20 cellular contexts compared by ENCODE assay signal in genomic region chr1:31031330-31032143, GRCh38. TPM values are rescaled to one million over a fixed set of nuclear protein-coding genes. Genes with fewer than 3 reads are reported as not detected.
DNase-seq lines count a peak whose midpoint lies in the region; FAIRE-seq and TF ChIP-seq lines count a peak whose summit lies in the region.
"Had no signal": no experiment of that assay in that cellular context is flagged by ENCODE, and none has a peak within 500 bp of the region (broad histone marks: within the 10 kb centered on the region; RNA-seq: fewer than 3 reads in every experiment).

No MANE protein-coding gene starts in this region.

- H2BK5ac ChIP-seq in H1 (ENCODE audit: low read depth, low read length) = no peak overlapping the region

- no TSS peak for BruUV-seq in MCF 10A (replicated peaks; lab: Mats Ljungman, UMichigan)

- no peak for TF ChIP-seq RAD21 in H1 (IDR thresholded peaks at IDR 0.05 in 1 of 2, conservative IDR thresholded peaks at IDR 0.05 in 1 of 2; ENCODE audit: low read depth in 2 of 2, low read length in 2 of 2)

- H3K18ac ChIP-seq in H1 (ENCODE audit: extremely low read depth, low read length) = no peak overlapping the region

- H4K20me1 ChIP-seq in H1 (replicated peaks in 1 of 2; ENCODE audit: control insufficient read depth in 1 of 2, insufficient read depth in 2 of 2, low read length in 2 of 2) = peaks cover 19 to 35% of the 10 kb centered on the region in 2 experiments
- H4K20me1 ChIP-seq in smooth muscle cell (ENCODE audit: low read depth) = peaks cover 100% of the 10 kb centered on the region

- H2AFZ ChIP-seq in H1 (ENCODE audit: low read length) (no peak overlapping the region), smooth muscle cell (ENCODE audit: low read depth) (no peak overlapping the region)

- TF ChIP-seq EP300 in H1 (IDR thresholded peaks at IDR 0.05; ENCODE audit: borderline replicate concordance in 1 of 2, low read depth in 2 of 2, low read length in 2 of 2) = no peak

- H3K9me3 ChIP-seq in breast epithelium = no peaks in the 10 kb centered on the region
- H3K9me3 ChIP-seq in H1 (ENCODE audit: insufficient read depth in 2 of 2, low read depth in 1 of 2, low read length in 1 of 2) = no peaks in the 10 kb centered on the region
- no peaks in the 10 kb centered on the region for H3K9me3 ChIP-seq in smooth muscle cell (replicated peaks; ENCODE audit: low read depth)
- H3K9me3 ChIP-seq: left ventricle myocardium inferior, pancreas, sigmoid colon, vagina had no signal

- H3K36me3 ChIP-seq in breast epithelium (no peaks in the 10 kb centered on the region), H1 (ENCODE audit: control insufficient read depth in 2 of 4, insufficient read depth in 4 of 4, low read length in 3 of 4) (peaks cover 0 to 20% (median 2%) of the 10 kb centered on the region in 4 experiments; a peak in 2 of 8 replicates), smooth muscle cell (ENCODE audit: low read depth) (no peaks in the 10 kb centered on the region)
- H3K36me3 ChIP-seq: left ventricle myocardium inferior, pancreas, sigmoid colon, vagina had no signal

- H3K4ac ChIP-seq in H1 (replicated peaks; ENCODE audit: insufficient read length, low read depth, low read length) = no peak overlapping the region

- H4K91ac ChIP-seq in H1 (replicated peaks; ENCODE audit: insufficient read length, low read length) = no peak overlapping the region

- no peak for FAIRE-seq in H1 (lab: Jason Lieb, UNC)
- FAIRE-seq: colon, endothelial cell of umbilical vein, pancreas had no signal

- 36% methylated on average over 5 of the region's 5 CpGs; no CpG with 5 or more reads in 1 of the 2 experiments for WGBS in H1 (ENCODE audit: extremely low coverage in 1 of 2, insufficient coverage in 1 of 2, insufficient read length in 1 of 2, insufficient replicate concordance in 2 of 2, low coverage in 1 of 2, low lambda C conversion rate in 2 of 2, missing lambda C conversion rate in 1 of 2), 2 experiments
- 72% methylated on average over 5 of the region's 5 CpGs for WGBS in smooth muscle cell (ENCODE audit: low lambda C conversion rate)

- H3K4me3 ChIP-seq in breast epithelium (no peak overlapping the region), H1 (ENCODE audit: extremely low read depth in 1 of 4, insufficient read depth in 2 of 4, low read depth in 3 of 4, low read length in 4 of 4) (peak overlapping the region in 1 of 4 experiments; percentile 17; a peak in 1 of 8 replicates), smooth muscle cell (no peak overlapping the region)
- H3K4me3 ChIP-seq: left ventricle myocardium inferior, pancreas, sigmoid colon, vagina had no signal

- H3K4me1 Mint-ChIP-seq in MCF 10A (ENCODE audit: insufficient read depth, unreplicated experiment) (peaks cover 49% of the 10 kb centered on the region), HFFc6 (ENCODE audit: low read depth) (peaks cover 78% of the 10 kb centered on the region)

- H3K23me2 ChIP-seq in H1 (ENCODE audit: low read depth, low read length) = no peaks in the 10 kb centered on the region

- POLR2A ChIA-PET in MCF 10A (lab: Yijun Ruan, JAX) (interaction anchor here (0.8 to 0.9 kb wide), 2 partner anchors 11 to 14 kb away, joined by 3 to 4 read pairs; no protein-coding TSS in a partner anchor), H1 (lab: Charles Lee; ENCODE audit: partially characterized antibody) (interaction anchor here (0.9 to 1.8 kb wide), 4 partner anchors 10 to 63 kb away, joined by 3 to 5 read pairs (median 3); partner anchors contain the start of gene PUM1)

- H3K27me3 Mint-ChIP-seq in MCF 10A (ENCODE audit: insufficient read depth, unreplicated experiment) (no peaks in the 10 kb centered on the region), HFFc6 (ENCODE audit: insufficient read depth) (peaks cover 1% of the 10 kb centered on the region; the same call in 1 of the 2 replicates)

- no peak overlapping the region for H3K4me3 Mint-ChIP-seq in MCF 10A (ENCODE audit: unreplicated experiment)
- H3K4me3 Mint-ChIP-seq in HFFc6 = no peak overlapping the region
- H3K4me3 Mint-ChIP-seq: T-helper 1 cell treated with Interleukin-12 subunit alpha and Interleukin-12 subunit beta and Interleukin-4 antibody, amounts not matched to agents 30 μg/mL and 1 μg/mL, for 36 hours had no signal

- no peaks in the 10 kb centered on the region for H3F3A ChIP-seq in smooth muscle cell (ENCODE audit: low read depth)

- H3K9me3 Mint-ChIP-seq in MCF 10A (ENCODE audit: unreplicated experiment) (no peaks in the 10 kb centered on the region), HFFc6 (no peaks in the 10 kb centered on the region)
- H3K9me3 Mint-ChIP-seq: T-helper 1 cell treated with Interleukin-12 subunit alpha and Interleukin-12 subunit beta and Interleukin-4 antibody, amounts not matched to agents 30 μg/mL and 1 μg/mL, for 36 hours had no signal

- peaks cover 62% of the 10 kb centered on the region for H3K36me3 Mint-ChIP-seq in MCF 10A (ENCODE audit: insufficient read depth, unreplicated experiment)
- peaks cover 23% of the 10 kb centered on the region for H3K36me3 Mint-ChIP-seq in HFFc6 (ENCODE audit: low read depth)

- peaks cover 5% of the 10 kb centered on the region for H3K79me1 ChIP-seq in H1 (ENCODE audit: low read depth, low read length)

- no peak overlapping the region for H2AK5ac ChIP-seq in H1 (ENCODE audit: low read depth, low read length)

- H4K5ac ChIP-seq in H1 (ENCODE audit: insufficient read length, low read depth, low read length) = no peak overlapping the region

- peaks cover 4 to 8% of the 10 kb centered on the region in 2 donors for H3K4me1 ChIP-seq in breast epithelium
- H3K4me1 ChIP-seq in H1 (replicated peaks in 1 of 4; ENCODE audit: control insufficient read depth in 3 of 4, insufficient read depth in 4 of 4, low read length in 3 of 4) = peaks cover 0 to 9% (median 2%) of the 10 kb centered on the region in 4 experiments; a peak in 2 of 7 replicates
- H3K4me1 ChIP-seq in smooth muscle cell (ENCODE audit: low read depth) = peaks cover 5% of the 10 kb centered on the region

- no peak overlapping the region for H3K14ac ChIP-seq in H1 (ENCODE audit: insufficient read length)

- H3K27ac Mint-ChIP-seq in MCF 10A (ENCODE audit: low read depth, unreplicated experiment) (peak overlapping the region; percentile 12), HFFc6 (peak overlapping the region; percentile 12; the same call in 1 of the 2 replicates)
- H3K27ac Mint-ChIP-seq: T-helper 1 cell treated with Interleukin-12 subunit alpha and Interleukin-12 subunit beta and Interleukin-4 antibody, amounts not matched to agents 30 μg/mL and 1 μg/mL, for 36 hours had no signal

- no peak overlapping the region for H2BK20ac ChIP-seq in H1 (ENCODE audit: low read length)

- H4K8ac ChIP-seq in H1 (ENCODE audit: extremely low read depth, insufficient read depth, low read length) = no peak overlapping the region

- H3K27me3 ChIP-seq in breast epithelium = no peaks in the 10 kb centered on the region
- H3K27me3 ChIP-seq in H1 (replicated peaks in 1 of 4; ENCODE audit: control insufficient read depth in 3 of 4, extremely low read depth in 1 of 4, insufficient read depth in 3 of 4, low read length in 3 of 4) = no peaks in the 10 kb centered on the region
- H3K27me3 ChIP-seq in smooth muscle cell (ENCODE audit: low read depth) = no peaks in the 10 kb centered on the region
- H3K27me3 ChIP-seq: pancreas, sigmoid colon, vagina had no signal

- intact Hi-C loops in MCF 10A (cut with micrococcal nuclease) = no loop called here
- intact Hi-C loops in breast epithelium (cut with DNase I; ENCODE audit: low total_unique reads) = no loop called here

- no peak for TF ChIP-seq CTCF in MCF 10A (IDR thresholded peaks at IDR 0.05; ENCODE audit: unreplicated experiment)
- no peak for TF ChIP-seq CTCF in breast epithelium (IDR thresholded peaks at IDR 0.05)
- no peak for TF ChIP-seq CTCF in HFFc6 (IDR thresholded peaks at IDR 0.05)
- TF ChIP-seq CTCF in H1 (IDR thresholded peaks at IDR 0.05; ENCODE audit: control extremely low read depth in 1 of 3, insufficient read depth in 1 of 3, low read depth in 1 of 3, low read length in 3 of 3) = no peak
- TF ChIP-seq CTCF in smooth muscle cell (IDR thresholded peaks at IDR 0.05; ENCODE audit: borderline replicate concordance, insufficient read depth, poor library complexity, severe bottlenecking) = no peak
- no peak for TF ChIP-seq CTCF in GM13976 (IDR thresholded peaks at IDR 0.05; ENCODE audit: borderline replicate concordance, control extremely low read depth, extremely low read depth, insufficient read depth, missing control alignments)

- peaks cover 39 to 100% of the 10 kb centered on the region in 2 experiments for H3K79me2 ChIP-seq in H1 (ENCODE audit: control insufficient read depth in 1 of 2, insufficient read depth in 2 of 2, low read length in 2 of 2)
- H3K79me2 ChIP-seq in smooth muscle cell (ENCODE audit: low read depth) = peaks cover 100% of the 10 kb centered on the region

- H2BK15ac ChIP-seq in H1 (ENCODE audit: low read length) = no peak overlapping the region

- H3K9ac ChIP-seq in H1 (replicated peaks in 1 of 4; ENCODE audit: extremely low read depth in 1 of 4, low read depth in 3 of 4, low read length in 3 of 4) (peak overlapping the region in 1 of 4 experiments; percentile 10; a peak in 1 of 7 replicates), smooth muscle cell (ENCODE audit: low read depth) (no peak overlapping the region)

- no peak overlapping the region for H2BK120ac ChIP-seq in H1 (replicated peaks; ENCODE audit: low read depth, low read length)

- H3K23ac ChIP-seq in H1 (ENCODE audit: insufficient read length) = no peak overlapping the region

- in situ Hi-C loops in GM13976 (cut with MboI; ENCODE audit: low sequenced_read_pairs, unreplicated experiment) = no loop called here

- TF ChIP-seq POLR2A in breast epithelium (IDR thresholded peaks at IDR 0.05) = no peak
- no peak for TF ChIP-seq POLR2A in H1 (IDR thresholded peaks at IDR 0.05; ENCODE audit: control extremely low read depth in 1 of 2, low read depth in 2 of 2, low read length in 2 of 2)

- H3K27ac ChIP-seq in breast epithelium = no peak overlapping the region
- H3K27ac ChIP-seq in H1 (ENCODE audit: low read depth, low read length) = no peak overlapping the region
- H3K27ac ChIP-seq in smooth muscle cell (ENCODE audit: low read depth) = peak overlapping the region; percentile 19
- H3K27ac ChIP-seq: left ventricle myocardium inferior, pancreas, sigmoid colon, vagina had no signal

- no peak overlapping the region for H3K56ac ChIP-seq in H1 (replicated peaks; ENCODE audit: insufficient read length, low read depth, low read length)

- H3K4me2 ChIP-seq in H1 (ENCODE audit: insufficient read depth in 1 of 2, low read depth in 2 of 2, low read length in 2 of 2) = peak overlapping the region; percentile 18 to 38; a peak in 2 of 4 replicates
- H3K4me2 ChIP-seq in smooth muscle cell = no peak overlapping the region

- CTCF ChIA-PET in MCF 10A (lab: Yijun Ruan, JAX) = interaction anchor here (0.7 kb wide), 2 partner anchors 10 to 34 kb away, joined by 4 to 5 read pairs; no protein-coding TSS in a partner anchor
- CTCF ChIA-PET in H1 (lab: Charles Lee; ENCODE audit: partially characterized antibody) = interaction anchor here (1.1 to 1.4 kb wide), 2 partner anchors 10 to 150 kb away, joined by 3 read pairs; no protein-coding TSS in a partner anchor

- no peak overlapping the region for H2BK12ac ChIP-seq in H1 (ENCODE audit: low read depth, low read length)

- DNase-seq in MCF 10A (ENCODE audit: unreplicated experiment) (no peak), breast epithelium (ENCODE audit: low spot score in 2 of 2) (no peak), HFFc6 (no peak), H1 (ENCODE audit: low read depth in 1 of 2, low spot score in 2 of 2) (no peak), smooth muscle cell (lab: John Stamatoyannopoulos, UW; ENCODE audit: unreplicated experiment) (no peak), GM13976 (ENCODE audit: low spot score) (no peak), Ammon's horn (ENCODE audit: low spot score) (no peak), NCI-H1436 treated with DMSO at 0.1 percent for 48 hours (lab: John Stamatoyannopoulos, UW) (no peak)
- DNase-seq: activated CD4-positive, CD25-positive, alpha-beta regulatory T cell; Kasumi-1; left ventricle myocardium inferior; NCI-H1417; NCI-H69; pancreas; SHP77 treated with DMSO at 0.1 percent for 48 hours; sigmoid colon had no signal

RNA-seq across cellular contexts. Expression of gene PUM1, which starts 34.0 kb away (rescaled TPM):
- total RNA-seq in MCF 10A (2022) = 107 and 110 TPM in 2 replicates
- 100 to 1,000 TPM in 2 of 3 donors, 10 to 100 TPM in 1; 93.8 to 149 (median 116) TPM for total RNA-seq in breast epithelium
- total RNA-seq in HFFc6 (2021; fragmentation: NEBNext Ultra II Directional; extraction: Animal tissue kit (Norgen Biotek cat#: 25700)) = 10 to 100 TPM; 83.6 to 95.4 (median 90.8) TPM
- 169 and 177 TPM in 2 replicates for total RNA-seq in H1 (2021; fragmentation: NEBNext Ultra II Directional; extraction: Animal tissue kit (Norgen Biotek cat#: 25700))
- polyA plus RNA-seq in H1 (2011; rRNA removed) = 122 and 143 TPM in 2 replicates
- 114 TPM for polyA plus RNA-seq in H1 (2011; cell fraction: cytosol; rRNA removed)
- 198 TPM for polyA plus RNA-seq in H1 (2011; cell fraction: nucleus; rRNA removed)
- polyA plus RNA-seq in H1 (2012, experiment 1 of 2) = 83.0 to 113 TPM (median 95.2 TPM) in 4 replicates
- 8.8 TPM for polyA plus RNA-seq in H1 (2012, experiment 2 of 2)
- polyA plus RNA-seq in H1 (2013, experiment 1 of 2) = 56.3 TPM
- 55.8 TPM for polyA plus RNA-seq in H1 (2013, experiment 2 of 2)
- polyA minus RNA-seq in H1 (2011; rRNA and poly(A)+ RNA removed) = 621 and 639 TPM in 2 replicates
- polyA minus RNA-seq in H1 (2011; cell fraction: cytosol; rRNA and poly(A)+ RNA removed) = 162 TPM
- polyA minus RNA-seq in H1 (2011; cell fraction: nucleus; rRNA and poly(A)+ RNA removed) = 259 TPM
- 78.2 and 79.6 TPM in 2 replicates for total RNA-seq in smooth muscle cell
- polyA plus RNA-seq in smooth muscle cell = 49.0 and 54.0 TPM in 2 replicates
